8 cellular contexts compared by ENCODE assay signal in the genomic region with DNA sequence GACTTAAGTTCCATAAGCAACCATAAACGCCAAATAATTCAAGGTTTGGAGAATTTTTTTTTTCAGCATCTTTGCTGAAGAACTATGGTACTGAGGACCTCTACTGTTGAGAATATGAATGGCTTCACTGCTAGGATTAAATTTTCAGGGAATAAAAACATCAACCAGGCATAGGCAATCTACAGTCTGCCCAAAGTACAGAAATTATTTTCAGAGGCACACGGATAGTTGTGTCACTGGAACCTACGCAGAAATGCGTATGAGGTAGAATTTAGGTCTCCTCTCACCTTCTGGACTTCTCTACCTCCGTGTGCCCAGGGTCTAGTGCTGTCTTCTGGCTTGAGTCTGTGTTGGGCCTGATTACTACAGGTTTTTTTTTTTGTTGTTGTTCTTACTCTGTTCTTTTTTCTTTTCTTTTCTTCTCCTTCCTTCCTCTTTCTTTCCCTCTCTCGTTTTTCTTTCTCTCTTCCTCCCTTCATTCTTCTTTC. TPM values are rescaled to one million over a fixed set of nuclear protein-coding genes. Genes with fewer than 3 reads are reported as not detected.
DNase-seq lines count a peak whose midpoint lies in the region; ATAC-seq and TF ChIP-seq lines count a peak whose summit lies in the region.

No MANE protein-coding gene starts in this region.

- H3K4me1 ChIP-seq in HEK293 (ENCODE audit: control insufficient read depth, insufficient read depth, low read length) (no peaks in the 10 kb centered on the region), Panc1 (ENCODE audit: control insufficient read depth, insufficient read depth, low read length) (peaks cover 8% of the 10 kb centered on the region; the same call in 1 of the 2 replicates), esophagus muscularis mucosa (no peaks in the 10 kb centered on the region)

- in situ Hi-C loops in Panc1 (cut with HindIII; ENCODE audit: low pct_unique_long_range_greater_than_20kb, low sequenced_read_pairs) = no loop called here

- peaks cover 25% of the 10 kb centered on the region for H3K27me3 Mint-ChIP-seq in activated CD4-positive, alpha-beta memory T cell treated with anti-CD3 and anti-CD28 coated beads for 36 hours
- peaks cover 20 to 60% of the 10 kb centered on the region in 2 donors for H3K27me3 Mint-ChIP-seq in natural killer cell treated with Interleukin-12 subunit alpha and Interleukin-12 subunit beta and Interleukin-15 and Interleukin-18, amount 100 ng/mL, for 72 hours

- TF ChIP-seq CTCF in HEK293 (tag by site-specific recombination; IDR thresholded peaks at IDR 0.05) = peak; percentile 46; the same call in 1 of the 2 replicates
- TF ChIP-seq CTCF in Panc1 (IDR thresholded peaks at IDR 0.05) = peak; percentile 86
- TF ChIP-seq CTCF in esophagus muscularis mucosa (IDR thresholded peaks at IDR 0.05) = peak; percentile 55 to 76 (median 61)

- intact Hi-C loops in Panc1 (cut with micrococcal nuclease; ENCODE audit: unreplicated experiment) = loop anchor here (1.0 kb wide), 2 partner anchors 134 to 138 kb away; no protein-coding TSS in a partner anchor
- intact Hi-C loops in esophagus muscularis mucosa (cut with DNase I) = loop anchor here (2.0 kb wide), 1 partner anchor 134 kb away; no protein-coding TSS in a partner anchor
- intact Hi-C loops in activated CD4-positive, alpha-beta memory T cell treated with anti-CD3 and anti-CD28 coated beads for 36 hours (cut with micrococcal nuclease) = loop anchor here (1.0 kb wide), 1 partner anchor 135 kb away; no protein-coding TSS in a partner anchor

- 20% methylated on average over 6 of the region's 6 CpGs for WGBS in esophagus muscularis mucosa

- ATAC-seq in Panc1 = peak; percentile 86
- no peak for ATAC-seq in natural killer cell treated with Interleukin-12 subunit alpha and Interleukin-12 subunit beta and Interleukin-15 and Interleukin-18, amount 100 ng/mL, for 72 hours

- no peak overlapping the region for H3K4me3 Mint-ChIP-seq in activated CD4-positive, alpha-beta memory T cell treated with anti-CD3 and anti-CD28 coated beads for 36 hours
- H3K4me3 Mint-ChIP-seq in natural killer cell treated with Interleukin-12 subunit alpha and Interleukin-12 subunit beta and Interleukin-15 and Interleukin-18, amount 100 ng/mL, for 72 hours = no peak overlapping the region

- H3K36me3 Mint-ChIP-seq in activated CD4-positive, alpha-beta memory T cell treated with anti-CD3 and anti-CD28 coated beads for 36 hours = no peaks in the 10 kb centered on the region
- H3K36me3 Mint-ChIP-seq in natural killer cell treated with Interleukin-12 subunit alpha and Interleukin-12 subunit beta and Interleukin-15 and Interleukin-18, amount 100 ng/mL, for 72 hours = no peaks in the 10 kb centered on the region

- DNase-seq in CD1c-positive myeloid dendritic cell (ENCODE audit: extremely low spot score) (peak; percentile 32), Panc1 (ENCODE audit: low read depth, low spot score) (no peak), esophagus muscularis mucosa (ENCODE audit: extremely low spot score) (no peak), renal cortical epithelial cell (ENCODE audit: low read depth) (peak; percentile 43), COR-L47 (lab: John Stamatoyannopoulos, UW) (no peak)
- DNase-seq in activated CD4-positive, alpha-beta memory T cell treated with anti-CD3 and anti-CD28 coated beads for 36 hours = no peak
- DNase-seq in natural killer cell treated with Interleukin-12 subunit alpha and Interleukin-12 subunit beta and Interleukin-15 and Interleukin-18, amount 100 ng/mL, for 72 hours (ENCODE audit: low spot score) = no peak

- POLR2A ChIA-PET in HEK293 (lab: Yijun Ruan, JAX) = interaction anchor here (0.5 kb wide), 1 partner anchor 31 kb away, joined by 6 read pairs; no protein-coding TSS in a partner anchor
- POLR2A ChIA-PET in Panc1 (lab: Charles Lee) = no interaction called here
- POLR2A ChIA-PET in activated CD4-positive, alpha-beta memory T cell treated with anti-CD3 and anti-CD28 coated beads for 36 hours (lab: Charles Lee) = no interaction called here

- H3K9me3 Mint-ChIP-seq in activated CD4-positive, alpha-beta memory T cell treated with anti-CD3 and anti-CD28 coated beads for 36 hours = no peaks in the 10 kb centered on the region
- no peaks in the 10 kb centered on the region for H3K9me3 Mint-ChIP-seq in natural killer cell treated with Interleukin-12 subunit alpha and Interleukin-12 subunit beta and Interleukin-15 and Interleukin-18, amount 100 ng/mL, for 72 hours

- no TSS peak for BruUV-seq in Panc1 (replicated peaks; lab: Mats Ljungman, UMichigan)

- peaks cover 5% of the 10 kb centered on the region for H3K4me1 Mint-ChIP-seq in activated CD4-positive, alpha-beta memory T cell treated with anti-CD3 and anti-CD28 coated beads for 36 hours (ENCODE audit: low read depth)
- H3K4me1 Mint-ChIP-seq in natural killer cell treated with Interleukin-12 subunit alpha and Interleukin-12 subunit beta and Interleukin-15 and Interleukin-18, amount 100 ng/mL, for 72 hours (ENCODE audit: low read depth in 2 of 2) = no peaks in the 10 kb centered on the region

- H3K27me3 ChIP-seq in Panc1 (ENCODE audit: control insufficient read depth, insufficient read depth, low read length) (peaks cover 2% of the 10 kb centered on the region; the same call in 1 of the 2 replicates), esophagus muscularis mucosa (no peaks in the 10 kb centered on the region)

- CTCF ChIA-PET in HEK293 (lab: Yijun Ruan, JAX) = interaction anchor here (0.6 to 3.3 kb wide), 31 partner anchors 9 to 1537 kb away, joined by 3 to 32 read pairs (median 5); no protein-coding TSS in a partner anchor
- CTCF ChIA-PET in Panc1 (lab: Charles Lee) = interaction anchor here (0.6 to 1.6 kb wide), 7 partner anchors 8 to 776 kb away, joined by 3 to 5 read pairs (median 3); no protein-coding TSS in a partner anchor
- CTCF ChIA-PET in activated CD4-positive, alpha-beta memory T cell treated with anti-CD3 and anti-CD28 coated beads for 36 hours (lab: Charles Lee) = interaction anchor here (0.7 to 3.3 kb wide), 8 partner anchors 33 to 696 kb away, joined by 3 to 25 read pairs (median 3); no protein-coding TSS in a partner anchor

- H3K27ac ChIP-seq in HEK293 (ENCODE audit: extremely low read depth, low read depth, low read length) (no peak overlapping the region), Panc1 (ENCODE audit: low read length) (peak overlapping the region; percentile 31; the same call in 1 of the 2 replicates), esophagus muscularis mucosa (replicated peaks in 1 of 4) (no peak overlapping the region)

- no peak for TF ChIP-seq EP300 in esophagus muscularis mucosa (IDR thresholded peaks at IDR 0.05)

- H3K4me3 ChIP-seq in HEK293 (ENCODE audit: low read depth, low read length) = no peak overlapping the region
- no peak overlapping the region for H3K4me3 ChIP-seq in Panc1 (ENCODE audit: low read depth in 2 of 2, low read length in 2 of 2)
- no peak overlapping the region for H3K4me3 ChIP-seq in esophagus muscularis mucosa

- H3K36me3 ChIP-seq in HEK293 (ENCODE audit: control insufficient read depth in 2 of 2, insufficient read depth in 1 of 2, low read length in 2 of 2) (no peaks in the 10 kb centered on the region), Panc1 (ENCODE audit: control insufficient read depth, insufficient read depth, low read length) (no peaks in the 10 kb centered on the region), esophagus muscularis mucosa (no peaks in the 10 kb centered on the region)

- H3K9me3 ChIP-seq in HEK293 (ENCODE audit: control insufficient read depth, insufficient read depth, low read depth, low read length) = no peaks in the 10 kb centered on the region; the same call in 1 of the 2 replicates
- 0 out of 2 replicates have a peak, but pooled peaks cover 3% of the 10 kb centered on the region for H3K9me3 ChIP-seq in Panc1 (ENCODE audit: control insufficient read depth, insufficient read depth, low read depth, low read length)
- H3K9me3 ChIP-seq in esophagus muscularis mucosa = no peaks in the 10 kb centered on the region

- TF ChIP-seq POLR2A in esophagus muscularis mucosa (IDR thresholded peaks at IDR 0.05; ENCODE audit: low read depth) = no peak

- H3K27ac Mint-ChIP-seq in activated CD4-positive, alpha-beta memory T cell treated with anti-CD3 and anti-CD28 coated beads for 36 hours = no peak overlapping the region
- H3K27ac Mint-ChIP-seq in natural killer cell treated with Interleukin-12 subunit alpha and Interleukin-12 subunit beta and Interleukin-15 and Interleukin-18, amount 100 ng/mL, for 72 hours = no peak overlapping the region

TF ChIP-seq in HEK293, 187 proteins besides CTCF, POLR2A, EP300 and RAD21:
- no peak for TF ChIP-seq ZNF501 (tag by site-specific recombination; IDR thresholded peaks at IDR 0.05)
- 0 out of 2 replicates have a peak, but pooled peaks have one; percentile 55 for TF ChIP-seq ZNF660 (tag by site-specific recombination; IDR thresholded peaks at IDR 0.05)
- peak; percentile 58; the same call in 1 of the 2 replicates for TF ChIP-seq ZNF366 (tag by site-specific recombination; conservative IDR thresholded peaks at IDR 0.05)
- peak; percentile 85 for TF ChIP-seq ZBTB17 (tag by site-specific recombination; IDR thresholded peaks at IDR 0.05)
- TF ChIP-seq, protein P1, sequence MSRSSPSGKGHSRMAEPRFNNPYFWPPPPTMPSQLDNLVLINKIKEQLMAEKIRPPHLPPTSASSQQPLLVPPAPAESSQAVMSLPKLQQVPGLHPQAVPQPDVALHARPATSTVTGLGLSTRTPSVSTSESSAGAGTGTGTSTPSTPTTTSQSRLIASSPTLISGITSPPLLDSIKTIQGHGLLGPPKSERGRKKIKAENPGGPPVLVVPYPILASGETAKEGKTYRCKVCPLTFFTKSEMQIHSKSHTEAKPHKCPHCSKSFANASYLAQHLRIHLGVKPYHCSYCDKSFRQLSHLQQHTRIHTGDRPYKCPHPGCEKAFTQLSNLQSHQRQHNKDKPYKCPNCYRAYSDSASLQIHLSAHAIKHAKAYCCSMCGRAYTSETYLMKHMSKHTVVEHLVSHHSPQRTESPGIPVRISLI (tag by site-specific recombination; IDR thresholded peaks at IDR 0.05) = peak; percentile 58; the same call in 1 of the 2 replicates
- no peak for TF ChIP-seq ZNF416 (tag by site-specific recombination; IDR thresholded peaks at IDR 0.05)
- peak; percentile 28; the same call in 1 of the 2 replicates for TF ChIP-seq ZNF335 (tag by site-specific recombination; conservative IDR thresholded peaks at IDR 0.05)
- TF ChIP-seq ZNF654 (tag by site-specific recombination; IDR thresholded peaks at IDR 0.05; ENCODE audit: low read depth) = peak; percentile 88
- TF ChIP-seq ZNF555 (tag by site-specific recombination; conservative IDR thresholded peaks at IDR 0.05) = no peak

RNA-seq across cellular contexts. Expression of gene NACA2, which starts 39.7 kb away (rescaled TPM):
- total RNA-seq in Panc1 (2021; ENCODE audit: unreplicated experiment) (not detected), esophagus muscularis mucosa (not detected), renal cortical epithelial cell (not detected in 2 replicates)
- 2.7 TPM for polyA plus RNA-seq in Panc1 (2012; ENCODE audit: insufficient read length)
- not detected for total RNA-seq in activated CD4-positive, alpha-beta memory T cell treated with anti-CD3 and anti-CD28 coated beads for 36 hours
- not detected for total RNA-seq in natural killer cell treated with Interleukin-12 subunit alpha and Interleukin-12 subunit beta and Interleukin-15 and Interleukin-18, amount 100 ng/mL, for 72 hours

Comparison
In these comparisons a context has a peak if more than half of its experiments do, and no peak if none do; other contexts are left out.
1. DNase-seq: peak in CD1c-positive myeloid dendritic cell (single experiment) and renal cortical epithelial cell (single experiment); none in Panc1 (single experiment), esophagus muscularis mucosa (single experiment), activated CD4-positive, alpha-beta memory T cell treated with anti-CD3 and anti-CD28 coated beads for 36 hours (single experiment), COR-L47 (single experiment) and natural killer cell treated with Interleukin-12 subunit alpha and Interleukin-12 subunit beta and Interleukin-15 and Interleukin-18, amount 100 ng/mL, for 72 hours (single experiment).
2. Peak in every context shown above with its lines, with median percentiles within 50 percentile points of each other: CTCF ChIP-seq.